In the genomic region with DNA sequence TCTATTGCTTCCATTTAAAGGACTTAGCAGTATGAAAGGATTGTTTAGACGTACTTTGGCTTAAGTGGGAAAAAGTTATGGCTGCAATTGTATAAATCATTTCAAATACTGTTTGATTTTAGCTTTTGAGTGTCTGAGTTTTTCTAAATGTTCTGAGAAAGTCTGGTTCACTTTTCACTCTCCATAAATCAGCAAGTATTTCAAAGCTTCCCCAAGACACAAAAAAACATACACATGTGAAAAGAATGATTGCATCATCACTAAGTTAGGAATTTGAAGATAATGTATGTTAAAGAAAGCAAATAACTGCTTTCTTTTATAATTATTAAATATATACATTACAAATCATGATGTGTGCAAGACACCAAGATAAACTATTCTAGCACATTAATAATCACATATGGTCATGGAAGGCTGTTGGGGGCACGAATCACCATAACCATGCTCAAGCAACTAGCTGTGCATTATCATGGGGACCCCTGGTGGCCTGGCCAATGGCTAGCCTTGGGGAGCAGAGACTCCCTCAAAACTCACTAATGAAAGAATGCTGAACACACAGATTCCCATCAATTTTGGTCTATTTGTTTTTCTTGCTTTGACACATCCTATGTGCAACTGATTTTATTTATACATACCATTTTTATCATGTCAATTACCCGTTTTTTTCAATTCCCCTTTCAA, we compare ENCODE assay signal across 1 cellular context.
TF ChIP-seq lines count a peak whose summit lies in the region.

No MANE protein-coding gene starts in this region.

TF ChIP-seq in IMR-90, 13 proteins besides CTCF, POLR2A, EP300 and RAD21:
- peak; percentile 18; the same call in 1 of the 2 replicates for TF ChIP-seq SMC3 (IDR thresholded peaks at IDR 0.05; ENCODE audit: low read depth, low read length)
- no peak for TF ChIP-seq NFE2L2 (IDR thresholded peaks at IDR 0.05; ENCODE audit: low read depth, low read length)
- peak; percentile 94 for TF ChIP-seq CEBPB (IDR thresholded peaks at IDR 0.05; ENCODE audit: low read depth, low read length)
